ENCODE assay signal across 11 cellular contexts in genomic region chr10:78931333-78932083, GRCh38.
DNase-seq lines count a peak whose midpoint lies in the region; ATAC-seq and TF ChIP-seq lines count a peak whose summit lies in the region.
"Had no signal": no experiment of that assay in that cellular context is flagged by ENCODE, and none has a peak within 500 bp of the region (broad histone marks: within the 10 kb centered on the region; RNA-seq: fewer than 3 reads in every experiment).

No MANE protein-coding gene starts in this region.

- POLR2A ChIA-PET in HEK293 (lab: Yijun Ruan, JAX), result no interaction called here

- H3K4me1 ChIP-seq in HEK293 (ENCODE audit: control insufficient read depth, insufficient read depth, low read length) (no peaks in the 10 kb centered on the region), adipocyte (ENCODE audit: control insufficient read depth, insufficient read depth, low read length) (peaks cover 15% of the 10 kb centered on the region), testis (peaks cover 10% of the 10 kb centered on the region)

- ATAC-seq in left ventricle myocardium superior (peak; percentile 84), GM18870 (IDR thresholded peaks at IDR 0.05; ENCODE audit: unreplicated experiment) (no peak)
- ATAC-seq: activated CD4-positive, CD25-positive, alpha-beta regulatory T cell treated with anti-CD3 and anti-CD28 coated beads, Interleukin-2, amount 50 U/mL, for 24 hours had no signal

- 56 to 58% methylated on average over 16 to 22 of the region's 22 CpGs for WGBS in testis, 2 donors

- intact Hi-C loops in left ventricle myocardium superior (cut with micrococcal nuclease) (loop anchor here (5.0 kb wide), 1 partner anchor 884 kb away; no protein-coding TSS in a partner anchor), testis (cut with DNase I; ENCODE audit: low total_unique reads) (no loop called here)

- no peak for TF ChIP-seq CTCF in HEK293 (tag by site-specific recombination; IDR thresholded peaks at IDR 0.05)
- TF ChIP-seq CTCF in testis (IDR thresholded peaks at IDR 0.05), result no peak

- H3K36me3 ChIP-seq in HEK293 (ENCODE audit: control insufficient read depth in 2 of 2, insufficient read depth in 1 of 2, low read length in 2 of 2), result no peaks in the 10 kb centered on the region
- no peaks in the 10 kb centered on the region for H3K36me3 ChIP-seq in adipocyte (ENCODE audit: control insufficient read depth, insufficient read depth, low read length, severe bottlenecking)
- H3K36me3 ChIP-seq in testis (ENCODE audit: low read depth, missing control alignments), result no peaks in the 10 kb centered on the region

- no peak overlapping the region for H3K27ac ChIP-seq in HEK293 (ENCODE audit: extremely low read depth, low read depth, low read length)
- H3K27ac ChIP-seq in testis, result peak overlapping the region in 1 of 2 donors; percentile 61

- TF ChIP-seq POLR2A in testis (IDR thresholded peaks at IDR 0.05), result no peak

- CTCF ChIA-PET in HEK293 (lab: Yijun Ruan, JAX), result no interaction called here

- H3K4me1 Mint-ChIP-seq in immature natural killer cell, result no peaks in the 10 kb centered on the region

- no peaks in the 10 kb centered on the region for H3K9me3 Mint-ChIP-seq in immature natural killer cell

- H3K36me3 Mint-ChIP-seq in immature natural killer cell, result no peaks in the 10 kb centered on the region

- H3K9me3 ChIP-seq in HEK293 (ENCODE audit: control insufficient read depth, insufficient read depth, low read depth, low read length) (no peaks in the 10 kb centered on the region), adipocyte (ENCODE audit: control insufficient read depth, low read length) (no peaks in the 10 kb centered on the region), testis (no peaks in the 10 kb centered on the region)

- no peak overlapping the region for H3K4me3 ChIP-seq in HEK293 (ENCODE audit: low read depth, low read length)
- no peak overlapping the region for H3K4me3 ChIP-seq in adipocyte (ENCODE audit: low read length)
- H3K4me3 ChIP-seq in testis, result no peak overlapping the region
- H3K4me3 ChIP-seq: coronary artery had no signal

- DNase-seq in adipocyte (ENCODE audit: low read depth) (peak; percentile 94), left ventricle myocardium superior (peak; percentile 72), testis (peak; percentile 65), immature natural killer cell (no peak)
- DNase-seq in stimulated activated CD4-positive, alpha-beta T cell treated with anti-CD3 and anti-CD28 coated beads, Interleukin-15, amount 100 ng/mL, for 24 hours, result no peak
- no peak for DNase-seq in effector CD8-positive, alpha-beta T cell (lab: John Stamatoyannopoulos, UW)
- DNase-seq: NCI-H2171 treated with DMSO at 0.1 percent for 48 hours had no signal

- peaks cover 0 to 10% (median 4%) of the 10 kb centered on the region in 3 donors for H3K27me3 Mint-ChIP-seq in immature natural killer cell (ENCODE audit: low read depth in 3 of 3)

- H3K4me3 Mint-ChIP-seq in immature natural killer cell, result no peak overlapping the region

- H3K27me3 ChIP-seq in adipocyte (replicated peaks; ENCODE audit: control insufficient read depth, insufficient read depth, low read length) (peaks cover 3% of the 10 kb centered on the region), testis (no peaks in the 10 kb centered on the region)

- H3K9ac ChIP-seq in adipocyte (ENCODE audit: low read length), result peak overlapping the region; percentile 23

- H3K27ac Mint-ChIP-seq in immature natural killer cell, result no peak overlapping the region

TF ChIP-seq in HEK293, 187 proteins besides CTCF, POLR2A, EP300 and RAD21 (continues in another document):
- 0 out of 2 replicates have a peak, but pooled peaks have one; percentile 39 for TF ChIP-seq GLIS2 (tag by site-specific recombination; IDR thresholded peaks at IDR 0.05)
- no peak for TF ChIP-seq ZNF248 (tag by site-specific recombination; IDR thresholded peaks at IDR 0.05)
- no peak for TF ChIP-seq ZNF830 (tag by site-specific recombination; IDR thresholded peaks at IDR 0.05; ENCODE audit: low read depth)
- no peak for TF ChIP-seq ZNF274 (IDR thresholded peaks at IDR 0.05; ENCODE audit: low read length)
- no peak for TF ChIP-seq ZNF274 (tag by site-specific recombination; IDR thresholded peaks at IDR 0.05; ENCODE audit: borderline replicate concordance)
- no peak for TF ChIP-seq ZNF626 (tag by site-specific recombination; IDR thresholded peaks at IDR 0.05)
- peak; percentile 76; the same call in 1 of the 2 replicates for TF ChIP-seq ZFP69B (tag by site-specific recombination; IDR thresholded peaks at IDR 0.05)
- peak; percentile 75 for TF ChIP-seq ZNF629 (tag by site-specific recombination; IDR thresholded peaks at IDR 0.05)
- TF ChIP-seq ZBTB8A (tag by site-specific recombination; IDR thresholded peaks at IDR 0.05), result peak; percentile 47
- no peak for TF ChIP-seq SP3 (tag by site-specific recombination; IDR thresholded peaks at IDR 0.05)
- no peak for TF ChIP-seq OVOL3 (tag by site-specific recombination; IDR thresholded peaks at IDR 0.05)
- no peak for TF ChIP-seq ZNF416 (tag by site-specific recombination; IDR thresholded peaks at IDR 0.05)
- TF ChIP-seq ZNF10 (tag by site-specific recombination; IDR thresholded peaks at IDR 0.05), result no peak
- TF ChIP-seq ZFP3 (tag by site-specific recombination; IDR thresholded peaks at IDR 0.05; ENCODE audit: low read depth), result no peak
- TF ChIP-seq ZNF292 (tag by site-specific recombination; IDR thresholded peaks at IDR 0.05; ENCODE audit: borderline replicate concordance, low read depth), result no peak
- TF ChIP-seq PATZ1 (tag by site-specific recombination; IDR thresholded peaks at IDR 0.05), result peak; percentile 33; the same call in 1 of the 2 replicates
- TF ChIP-seq MEIS1 (CRISPR knock-in tag; IDR thresholded peaks at IDR 0.05; ENCODE audit: borderline replicate concordance), result no peak
- TF ChIP-seq ZNF174 (tag by site-specific recombination; IDR thresholded peaks at IDR 0.05), result no peak
- no peak for TF ChIP-seq ZNF548 (tag by site-specific recombination; IDR thresholded peaks at IDR 0.05)
- TF ChIP-seq ZNF596 (tag by site-specific recombination; IDR thresholded peaks at IDR 0.05), result peak; percentile 34; the same call in 1 of the 2 replicates
- no peak for TF ChIP-seq ZNF398 (tag by site-specific recombination; IDR thresholded peaks at IDR 0.05)
- no peak for TF ChIP-seq ZNF114 (tag by site-specific recombination; IDR thresholded peaks at IDR 0.05)
- TF ChIP-seq, protein P1, sequence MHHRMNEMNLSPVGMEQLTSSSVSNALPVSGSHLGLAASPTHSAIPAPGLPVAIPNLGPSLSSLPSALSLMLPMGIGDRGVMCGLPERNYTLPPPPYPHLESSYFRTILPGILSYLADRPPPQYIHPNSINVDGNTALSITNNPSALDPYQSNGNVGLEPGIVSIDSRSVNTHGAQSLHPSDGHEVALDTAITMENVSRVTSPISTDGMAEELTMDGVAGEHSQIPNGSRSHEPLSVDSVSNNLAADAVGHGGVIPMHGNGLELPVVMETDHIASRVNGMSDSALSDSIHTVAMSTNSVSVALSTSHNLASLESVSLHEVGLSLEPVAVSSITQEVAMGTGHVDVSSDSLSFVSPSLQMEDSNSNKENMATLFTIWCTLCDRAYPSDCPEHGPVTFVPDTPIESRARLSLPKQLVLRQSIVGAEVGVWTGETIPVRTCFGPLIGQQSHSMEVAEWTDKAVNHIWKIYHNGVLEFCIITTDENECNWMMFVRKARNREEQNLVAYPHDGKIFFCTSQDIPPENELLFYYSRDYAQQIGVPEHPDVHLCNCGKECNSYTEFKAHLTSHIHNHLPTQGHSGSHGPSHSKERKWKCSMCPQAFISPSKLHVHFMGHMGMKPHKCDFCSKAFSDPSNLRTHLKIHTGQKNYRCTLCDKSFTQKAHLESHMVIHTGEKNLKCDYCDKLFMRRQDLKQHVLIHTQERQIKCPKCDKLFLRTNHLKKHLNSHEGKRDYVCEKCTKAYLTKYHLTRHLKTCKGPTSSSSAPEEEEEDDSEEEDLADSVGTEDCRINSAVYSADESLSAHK (tag by site-specific recombination; IDR thresholded peaks at IDR 0.05), result no peak

Comparison
In these comparisons a context has a peak if more than half of its experiments do, and no peak if none do; other contexts are left out.
1. DNase-seq: peak in adipocyte (single experiment), left ventricle myocardium superior (single experiment) and testis (single experiment); none in stimulated activated CD4-positive, alpha-beta T cell treated with anti-CD3 and anti-CD28 coated beads, Interleukin-15, amount 100 ng/mL, for 24 hours (single experiment), immature natural killer cell (0 of 3) and effector CD8-positive, alpha-beta T cell (single experiment).